Comparison of ENCODE assay signal across 8 cellular contexts in the genomic region with DNA sequence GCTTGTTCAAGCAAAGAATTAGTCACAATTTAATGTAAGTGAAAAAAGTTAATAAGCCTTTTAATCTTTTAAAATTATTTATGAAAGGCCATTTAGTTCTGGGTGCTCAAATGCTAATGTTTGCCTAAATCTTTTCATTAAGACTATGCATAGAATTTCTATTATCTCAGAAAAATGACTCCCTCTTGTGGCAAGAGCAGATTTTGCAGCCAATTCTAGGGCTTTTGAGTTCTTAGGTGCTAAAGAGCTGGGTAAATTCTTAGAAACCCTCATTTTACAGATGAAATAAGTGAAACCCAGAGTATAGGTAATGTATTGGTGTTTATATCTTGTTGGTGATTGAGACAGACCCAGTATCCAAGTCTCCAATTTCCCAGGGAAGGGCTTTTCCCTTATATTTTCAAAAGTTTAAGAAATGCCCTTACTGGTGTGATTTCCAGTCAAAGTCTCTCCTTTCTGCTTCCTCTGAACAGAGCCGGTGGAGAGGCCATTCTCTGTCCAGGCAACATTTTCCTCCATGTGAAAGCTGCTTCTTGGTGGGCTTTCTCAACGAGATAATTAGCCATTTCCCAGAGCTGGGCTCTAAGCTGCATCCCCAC. TPM values are rescaled to one million over a fixed set of nuclear protein-coding genes. Genes with fewer than 3 reads are reported as not detected.
DNase-seq lines count a peak whose midpoint lies in the region; ATAC-seq and TF ChIP-seq lines count a peak whose summit lies in the region.

No MANE protein-coding gene starts in this region.

- H3K4me3 ChIP-seq in ascending aorta: no peak overlapping the region

- H3K27ac ChIP-seq in ascending aorta: no peak overlapping the region

- no peaks in the 10 kb centered on the region for H3K4me1 ChIP-seq in ascending aorta

- no peaks in the 10 kb centered on the region for H3K36me3 ChIP-seq in ascending aorta

- H3K9me3 ChIP-seq in ascending aorta: no peaks in the 10 kb centered on the region

- TF ChIP-seq CTCF in ascending aorta (IDR thresholded peaks at IDR 0.05): peak; percentile 56 to 82 (median 78)

- no peaks in the 10 kb centered on the region for H3K27me3 ChIP-seq in ascending aorta

- DNase-seq in NOMO-1 (lab: John Stamatoyannopoulos, UW; ENCODE audit: unreplicated experiment in 2 of 2): peak; percentile 22 to 28
- no peak for DNase-seq in NOMO-1 treated with dmso at 0.1 percent for 144 hours (lab: John Stamatoyannopoulos, UW; ENCODE audit: unreplicated experiment)
- peak; percentile 2 for DNase-seq in NOMO-1 treated with DMSO at 0.1 percent for 48 hours (lab: John Stamatoyannopoulos, UW; ENCODE audit: unreplicated experiment)
- peak in 1 of 2 donors; percentile 73 for DNase-seq in ascending aorta (ENCODE audit: low spot score in 2 of 2)
- DNase-seq in iPS-NIHi7 (ENCODE audit: extremely low spot score): peak; percentile 27
- DNase-seq in stimulated activated CD4-positive, alpha-beta T cell treated with anti-CD3 and anti-CD28 coated beads, Interleukin-2, amount 100 ng/mL, for 24 hours: peak; percentile 29 to 51

- intact Hi-C loops in ascending aorta (cut with DNase I): loop anchor here (5.0 to 10.0 kb wide), 2 partner anchors 436 to 662 kb away; no protein-coding TSS in a partner anchor

- ATAC-seq in HG02610 (IDR thresholded peaks at IDR 0.05; ENCODE audit: unreplicated experiment): peak; percentile 49
- ATAC-seq in GM21526 (IDR thresholded peaks at IDR 0.05; ENCODE audit: low FRiP score, unreplicated experiment): no peak

RNA-seq across cellular contexts. Expression of a gene that starts 24.1 kb away (rescaled TPM):
- 66.3 TPM for total RNA-seq in ascending aorta
